Comparison of ENCODE assay signal across 17 cellular contexts in genomic region chr3:159860269-159860668, GRCh38. TPM values are rescaled to one million over a fixed set of nuclear protein-coding genes. Genes with fewer than 3 reads are reported as not detected.
A peak's percentile ranks its signal among the peaks of the same experiment; 100 is the strongest.
DNase-seq lines count a peak whose midpoint lies in the region; ATAC-seq, FAIRE-seq and TF ChIP-seq lines count a peak whose summit lies in the region.
"Had no signal": no experiment of that assay in that cellular context is flagged by ENCODE, and none has a peak within 500 bp of the region (broad histone marks: within the 10 kb centered on the region; RNA-seq: fewer than 3 reads in every experiment).

No MANE protein-coding gene starts in this region.

- no peak overlapping the region for H4K8ac ChIP-seq in trophoblast cell (ENCODE audit: low read depth, low read length)

- no peak overlapping the region for H3K4me3 ChIP-seq in trophoblast cell (ENCODE audit: low read depth, low read length)
- H3K4me3 ChIP-seq: ovary had no signal

- no peak overlapping the region for H3K23ac ChIP-seq in trophoblast cell (ENCODE audit: low read length)

- H3K14ac ChIP-seq in trophoblast cell (ENCODE audit: low read length) = no peak overlapping the region

- DNase-seq in HFFc6 = no peak
- DNase-seq in chondrocyte (ENCODE audit: low spot score) = no peak
- DNase-seq in trophoblast cell = no peak
- no peak for DNase-seq in NCI-H446 (lab: John Stamatoyannopoulos, UW)
- no peak for DNase-seq in NCI-H2107 treated with DMSO at 0.1 percent for 48 hours (lab: John Stamatoyannopoulos, UW; ENCODE audit: unreplicated experiment)
- no peak for DNase-seq in RCC 7860 (ENCODE audit: low spot score)
- DNase-seq in epidermal melanocyte (ENCODE audit: insufficient read length, low spot score) = no peak
- DNase-seq: activated CD4-positive, alpha-beta T cell treated with anti-CD3 and anti-CD28 coated beads, Interleukin-2, amount 50 U/mL, for 1 hour; activated T-cell treated with anti-CD3 and anti-CD28 coated beads, Interleukin-2, amount 50 U/mL, for 48 hours; midbrain; NCI-H1105; NCI-H345; ovary had no signal

- no peak overlapping the region for H3K4me3 Mint-ChIP-seq in HFFc6
- H3K4me3 Mint-ChIP-seq in chondrocyte (ENCODE audit: unreplicated experiment) = no peak overlapping the region

- no peaks in the 10 kb centered on the region for H3K27me3 Mint-ChIP-seq in HFFc6 (ENCODE audit: insufficient read depth)
- H3K27me3 Mint-ChIP-seq in chondrocyte (ENCODE audit: low read depth) = no peaks in the 10 kb centered on the region

- no peak overlapping the region for H3K18ac ChIP-seq in trophoblast cell (ENCODE audit: low read length)

- no peaks in the 10 kb centered on the region for H3K36me3 ChIP-seq in trophoblast cell (ENCODE audit: control insufficient read depth in 1 of 2, insufficient read depth in 2 of 2, low read length in 2 of 2)
- H3K36me3 ChIP-seq: ovary had no signal

- peak overlapping the region; percentile 63 for H2BK5ac ChIP-seq in trophoblast cell (ENCODE audit: low read depth, low read length, poor library complexity)

- H4K12ac ChIP-seq in trophoblast cell (ENCODE audit: low read depth, low read length) = no peak overlapping the region

- peaks cover 86% of the 10 kb centered on the region for H3K4me1 Mint-ChIP-seq in HFFc6 (ENCODE audit: low read depth)
- peaks cover 67% of the 10 kb centered on the region for H3K4me1 Mint-ChIP-seq in chondrocyte (ENCODE audit: low read depth)

- no peaks in the 10 kb centered on the region for H3K9me3 ChIP-seq in trophoblast cell (ENCODE audit: insufficient read depth, low read depth, low read length)
- H3K9me3 ChIP-seq: ovary had no signal

- H3K36me3 Mint-ChIP-seq in HFFc6 (ENCODE audit: low read depth) = 0 out of 2 replicates have a peak, but pooled peaks cover 5% of the 10 kb centered on the region
- no peaks in the 10 kb centered on the region for H3K36me3 Mint-ChIP-seq in chondrocyte (ENCODE audit: low read depth)
- H3K36me3 Mint-ChIP-seq: IgD-negative memory B cell had no signal

- no peaks in the 10 kb centered on the region for H3K27me3 ChIP-seq in trophoblast cell (ENCODE audit: insufficient read depth, low read length)
- H3K27me3 ChIP-seq: ovary had no signal

- H3K79me2 ChIP-seq in trophoblast cell (ENCODE audit: control insufficient read depth, insufficient read depth, low read length, poor library complexity) = peaks cover 10% of the 10 kb centered on the region

- TF ChIP-seq CTCF in HFFc6 (IDR thresholded peaks at IDR 0.05) (no peak), chondrocyte (IDR thresholded peaks at IDR 0.05) (no peak)

- peaks cover 23% of the 10 kb centered on the region for H3K79me1 ChIP-seq in trophoblast cell (ENCODE audit: low read length)

- H4K91ac ChIP-seq in trophoblast cell (ENCODE audit: low read depth, low read length) = no peak overlapping the region

- H3K4me1 ChIP-seq in trophoblast cell (ENCODE audit: control insufficient read depth in 1 of 2, insufficient read depth in 2 of 2, low read length in 2 of 2) = peaks cover 24 to 29% of the 10 kb centered on the region in 2 experiments

- no peak overlapping the region for H2BK120ac ChIP-seq in trophoblast cell (ENCODE audit: insufficient read depth, low read length, poor library complexity)

- H2AK5ac ChIP-seq in trophoblast cell (ENCODE audit: low read length) = no peak overlapping the region

- FAIRE-seq in RCC 7860 (lab: Jason Lieb, UNC) = no peak
- FAIRE-seq: urothelium cell line had no signal

- H3K27ac Mint-ChIP-seq in HFFc6 (peak overlapping the region; percentile 65), chondrocyte (ENCODE audit: unreplicated experiment) (peak overlapping the region; percentile 91)
- H3K27ac Mint-ChIP-seq: IgD-negative memory B cell had no signal

- H3K4me2 ChIP-seq in trophoblast cell (ENCODE audit: low read length) = no peak overlapping the region

- peak overlapping the region; percentile 16 for H3K27ac ChIP-seq in trophoblast cell (ENCODE audit: low read depth, low read length)
- H3K27ac ChIP-seq: C4-2B, ovary had no signal

- H2BK12ac ChIP-seq in trophoblast cell (ENCODE audit: low read length) = no peak overlapping the region

- H2AFZ ChIP-seq in trophoblast cell (ENCODE audit: insufficient read depth, low read length, poor library complexity) = no peak overlapping the region

- H3K9me3 Mint-ChIP-seq in HFFc6 (no peaks in the 10 kb centered on the region), chondrocyte (ENCODE audit: low read depth) (no peaks in the 10 kb centered on the region)
- H3K9me3 Mint-ChIP-seq: IgD-negative memory B cell had no signal

- peak; percentile 35 for ATAC-seq in GM18499 (IDR thresholded peaks at IDR 0.05; ENCODE audit: insufficient read depth, unreplicated experiment)

- no CpG with 5 or more reads among the region's 3 CpGs for WGBS in trophoblast cell (ENCODE audit: extremely low coverage, insufficient coverage, insufficient read length)

- H3K9ac ChIP-seq in trophoblast cell (ENCODE audit: low read length) = no peak overlapping the region

- H3K4ac ChIP-seq in trophoblast cell (ENCODE audit: low read depth, low read length) = peak overlapping the region; percentile 3

RNA-seq across cellular contexts. Expression of gene SCHIP1, which starts 20.6 kb away (rescaled TPM):
- total RNA-seq in HFFc6 (2021; fragmentation: NEBNext Ultra II Directional; extraction: Animal tissue kit (Norgen Biotek cat#: 25700)) = 1 to 10 TPM; 1.1 to 8.1 (median 2.2) TPM
- total RNA-seq in chondrocyte = 7.1 to 10.6 TPM (median 7.5 TPM) in 3 replicates
- polyA plus RNA-seq in trophoblast cell (2013) = 12.8 and 13.8 TPM in 2 replicates
- polyA plus RNA-seq: IgD-negative memory B cell had no signal
